8 cellular contexts compared by ENCODE assay signal in genomic region chr10:7407368-7408002, GRCh38. TPM values are rescaled to one million over a fixed set of nuclear protein-coding genes. Genes with fewer than 3 reads are reported as not detected.
DNase-seq lines count a peak whose midpoint lies in the region; ATAC-seq and TF ChIP-seq lines count a peak whose summit lies in the region.

No MANE protein-coding gene starts in this region.

- H3K4me1 ChIP-seq in mesenchymal stem cell (ENCODE audit: control insufficient read depth, insufficient read depth, low read depth, low read length) (peaks cover 36% of the 10 kb centered on the region), thyroid gland (peaks cover 14 to 18% of the 10 kb centered on the region in 2 donors)

- H3K4me3 ChIP-seq in mesenchymal stem cell (ENCODE audit: insufficient read depth in 1 of 2, low read depth in 1 of 2, low read length in 2 of 2) (peak overlapping the region in 1 of 2 experiments; percentile 90), thyroid gland (replicated peaks in 1 of 3) (peak overlapping the region; percentile 60 to 95 (median 61))

- H3K27me3 ChIP-seq in mesenchymal stem cell (ENCODE audit: control insufficient read depth in 1 of 2, insufficient read depth in 1 of 2, low read length in 2 of 2), result peaks cover 17 to 58% of the 10 kb centered on the region in 2 experiments
- no peaks in the 10 kb centered on the region for H3K27me3 ChIP-seq in thyroid gland

- peak overlapping the region; percentile 90 for H4K91ac ChIP-seq in mesenchymal stem cell (ENCODE audit: low read length)

- H3K27me3 Mint-ChIP-seq in activated CD8-positive, alpha-beta memory T cell treated with anti-CD3 and anti-CD28 coated beads, Interleukin-2, amount 10 ng/mL, durations not matched to agents 7 days and 5 days, result peaks cover 9% of the 10 kb centered on the region

- H3K36me3 ChIP-seq in mesenchymal stem cell (ENCODE audit: control insufficient read depth in 1 of 2, insufficient read depth in 2 of 2, low read depth in 1 of 2, low read length in 2 of 2) (no peaks in the 10 kb centered on the region), thyroid gland (no peaks in the 10 kb centered on the region)

- peak overlapping the region; percentile 19 for H2AFZ ChIP-seq in mesenchymal stem cell (ENCODE audit: low read depth, low read length)

- no peak for TF ChIP-seq CTCF in thyroid gland (IDR thresholded peaks at IDR 0.05)

- H2BK120ac ChIP-seq in mesenchymal stem cell (ENCODE audit: low read depth, low read length), result peak overlapping the region; percentile 71

- H2BK5ac ChIP-seq in mesenchymal stem cell (ENCODE audit: low read depth, low read length, poor library complexity, severe bottlenecking), result no peak overlapping the region

- peak overlapping the region; percentile 40 to 75 for H2BK12ac ChIP-seq in mesenchymal stem cell (ENCODE audit: low read length in 2 of 2)

- H3K27ac Mint-ChIP-seq in activated CD8-positive, alpha-beta memory T cell treated with anti-CD3 and anti-CD28 coated beads, Interleukin-2, amount 10 ng/mL, durations not matched to agents 7 days and 5 days, result no peak overlapping the region

- peak overlapping the region; percentile 74 to 93 for H3K4ac ChIP-seq in mesenchymal stem cell (ENCODE audit: low read depth in 1 of 2, low read length in 2 of 2)

- peak overlapping the region; percentile 58 for H3K4me2 ChIP-seq in mesenchymal stem cell (ENCODE audit: low read length, poor library complexity, severe bottlenecking)

- no peaks in the 10 kb centered on the region for H3K9me3 ChIP-seq in mesenchymal stem cell (ENCODE audit: control insufficient read depth, low read length)
- no peaks in the 10 kb centered on the region for H3K9me3 ChIP-seq in thyroid gland

- H3K4me3 Mint-ChIP-seq in activated CD8-positive, alpha-beta memory T cell treated with anti-CD3 and anti-CD28 coated beads, Interleukin-2, amount 10 ng/mL, durations not matched to agents 7 days and 5 days, result peak overlapping the region; percentile 94

- no peak for DNase-seq in activated CD8-positive, alpha-beta memory T cell treated with anti-CD3 and anti-CD28 coated beads, Interleukin-2, amount 10 ng/mL, durations not matched to agents 7 days and 5 days
- no peak for DNase-seq in activated CD8-positive, alpha-beta memory T cell treated with anti-CD3 and anti-CD28 coated beads, Interleukin-2, amount 50 U/mL, for 48 hours
- DNase-seq in caudate nucleus (lab: John Stamatoyannopoulos, UW) (peak in 1 of 61 donors; percentile 44), mesenchymal stem cell (peak; percentile 70), thyroid gland (peak in 1 of 2 donors; percentile 4), NCI-H226 (no peak), islet precursor cell (no peak)

- H3K9ac ChIP-seq in mesenchymal stem cell (ENCODE audit: low read length), result peak overlapping the region; percentile 92

- H3K23ac ChIP-seq in mesenchymal stem cell (ENCODE audit: low read length in 2 of 2), result peak overlapping the region in 1 of 2 experiments; percentile 46

- peaks cover 55% of the 10 kb centered on the region for H3K4me1 Mint-ChIP-seq in activated CD8-positive, alpha-beta memory T cell treated with anti-CD3 and anti-CD28 coated beads, Interleukin-2, amount 10 ng/mL, durations not matched to agents 7 days and 5 days

- intact Hi-C loops in thyroid gland (cut with DNase I), result no loop called here

- peak overlapping the region in 1 of 2 experiments; percentile 2 for H3K14ac ChIP-seq in mesenchymal stem cell (ENCODE audit: low read length in 2 of 2)

- H3K9me3 Mint-ChIP-seq in activated CD8-positive, alpha-beta memory T cell treated with anti-CD3 and anti-CD28 coated beads, Interleukin-2, amount 10 ng/mL, durations not matched to agents 7 days and 5 days (ENCODE audit: low read depth), result no peaks in the 10 kb centered on the region

- peak overlapping the region; percentile 82 to 92 for H3K18ac ChIP-seq in mesenchymal stem cell (ENCODE audit: low read depth in 1 of 2, low read length in 2 of 2)

- WGBS in mesenchymal stem cell, result 7% methylated on average over 41 of the region's 49 CpGs
- WGBS in thyroid gland, 2 donors, result 6 to 11% methylated on average over 23 to 28 of the region's 49 CpGs

- CTCF ChIA-PET in activated CD8-positive, alpha-beta memory T cell treated with anti-CD3 and anti-CD28 coated beads, Interleukin-2, amount 10 ng/mL, durations not matched to agents 7 days and 5 days (lab: Charles Lee), result interaction anchor here (0.8 to 7.3 kb wide), 4 partner anchors 10 to 487 kb away, joined by 3 to 82 read pairs (median 22); no protein-coding TSS in a partner anchor

- H3K36me3 Mint-ChIP-seq in activated CD8-positive, alpha-beta memory T cell treated with anti-CD3 and anti-CD28 coated beads, Interleukin-2, amount 10 ng/mL, durations not matched to agents 7 days and 5 days, result peaks cover 32% of the 10 kb centered on the region

- H4K8ac ChIP-seq in mesenchymal stem cell (ENCODE audit: low read length), result peak overlapping the region; percentile 90

- ATAC-seq in activated CD8-positive, alpha-beta memory T cell treated with anti-CD3 and anti-CD28 coated beads, Interleukin-2, amount 10 ng/mL, durations not matched to agents 7 days and 5 days, result no peak
- no peak for ATAC-seq in HG03439 (IDR thresholded peaks at IDR 0.05; ENCODE audit: unreplicated experiment)

- no peak overlapping the region for H2AK5ac ChIP-seq in mesenchymal stem cell (ENCODE audit: low read length, severe bottlenecking)

- H3K79me1 ChIP-seq in mesenchymal stem cell (replicated peaks; ENCODE audit: low read length, poor library complexity, severe bottlenecking), result no peaks in the 10 kb centered on the region

- H3K27ac ChIP-seq in caudate nucleus (ENCODE audit: low read depth, low read length) (peak overlapping the region; percentile 88), mesenchymal stem cell (ENCODE audit: low read length, poor library complexity, severe bottlenecking) (no peak overlapping the region), thyroid gland (peak overlapping the region; percentile 59 to 88 (median 66))

- TF ChIP-seq POLR2A in thyroid gland (IDR thresholded peaks at IDR 0.05), result no peak

- peak overlapping the region; percentile 99 for H2BK15ac ChIP-seq in mesenchymal stem cell (ENCODE audit: low read depth, poor library complexity, severe bottlenecking)

RNA-seq across cellular contexts. Expression of gene SFMBT2, which starts 3.3 kb away (rescaled TPM):
- total RNA-seq in activated CD8-positive, alpha-beta memory T cell treated with anti-CD3 and anti-CD28 coated beads, Interleukin-2, amount 10 ng/mL, durations not matched to agents 7 days and 5 days, result 10 to 100 TPM; 49.5 to 69.0 TPM
- polyA plus RNA-seq in mesenchymal stem cell (2013, experiment 1 of 2), result 2.2 TPM
- polyA plus RNA-seq in mesenchymal stem cell (2013, experiment 2 of 2), result 2.2 TPM
- 10 to 100 TPM in 2 of 4 donors, 1 to 10 TPM in 2; 7.1 to 13.2 (median 9.0) TPM for total RNA-seq in thyroid gland
